Comparison of ENCODE assay signal across 22 cellular contexts in the genomic region with DNA sequence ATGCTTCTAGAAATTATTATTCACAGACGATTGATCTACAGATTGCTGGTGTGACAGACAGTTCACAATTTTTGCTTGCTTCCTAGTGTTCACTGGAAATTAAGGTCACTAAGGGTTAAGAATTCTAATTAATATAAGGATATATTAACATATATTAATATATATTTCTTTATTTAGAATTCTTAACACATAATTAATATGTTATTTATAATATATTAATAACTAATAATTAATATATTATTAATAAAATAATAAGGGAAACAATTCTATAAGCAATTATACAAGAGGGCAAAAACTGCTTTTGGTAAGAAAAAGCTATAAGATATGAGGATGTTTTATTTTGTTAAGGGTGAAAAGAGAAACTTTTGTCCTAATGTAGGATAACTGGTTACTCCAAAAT. TPM values are rescaled to one million over a fixed set of nuclear protein-coding genes. Genes with fewer than 3 reads are reported as not detected.
"Had no signal": no experiment of that assay in that cellular context is flagged by ENCODE, and none has a peak within 500 bp of the region (broad histone marks: within the 10 kb centered on the region; RNA-seq: fewer than 3 reads in every experiment).

No MANE protein-coding gene starts in this region.

- H3K9me3 ChIP-seq: spleen, testis had no signal

- H3K4me3 ChIP-seq: lung, neural progenitor cell, spleen, testis had no signal

- H3K27me3 ChIP-seq: neural progenitor cell, spleen, testis had no signal

- H3K27ac ChIP-seq: neural progenitor cell, spleen had no signal

- H3K4me1 Mint-ChIP-seq: activated CD4-positive, alpha-beta T cell treated with anti-CD3 and anti-CD28 coated beads, Interleukin-2, amount 10 ng/mL, durations not matched to agents 24 days and 14 days; naive B cell; stimulated activated memory B cell treated with anti-CD40 and anti-IgM and Interleukin-4, amounts not matched to agents 10 μg/mL and 1 μg/mL and 100 μg/mL, for 72 hours had no signal

- H3K9me3 Mint-ChIP-seq: activated CD4-positive, alpha-beta T cell treated with anti-CD3 and anti-CD28 coated beads, Interleukin-2, amount 10 ng/mL, durations not matched to agents 24 days and 14 days; activated naive CD4-positive, alpha-beta T cell treated with anti-CD3 and anti-CD28 coated beads for 36 hours; activated T-cell treated with anti-CD3 and anti-CD28 coated beads, Interleukin-2, amount 50 U/mL, for 4 hours; brain; naive B cell; neural progenitor cell; stimulated activated memory B cell treated with anti-CD40 and anti-IgM and Interleukin-4, amounts not matched to agents 10 μg/mL and 1 μg/mL and 100 μg/mL, for 72 hours; type B pancreatic cell had no signal

- ATAC-seq: activated CD8-positive, alpha-beta T cell treated with anti-CD3 and anti-CD28 coated beads, Interleukin-2, amount 10 ng/mL, durations not matched to agents 7 days and 5 days; activated T-cell treated with anti-CD3 and anti-CD28 coated beads, Interleukin-2, amount 50 U/mL, for 4 hours; left lobe of liver; stimulated activated memory B cell treated with anti-CD40 and anti-IgM and Interleukin-4, amounts not matched to agents 10 μg/mL and 1 μg/mL and 100 μg/mL, for 72 hours had no signal

- H3K27me3 Mint-ChIP-seq: stimulated activated memory B cell treated with anti-CD40 and anti-IgM and Interleukin-4, amounts not matched to agents 10 μg/mL and 1 μg/mL and 100 μg/mL, for 72 hours; type B pancreatic cell had no signal

- H3K27ac Mint-ChIP-seq: activated CD4-positive, alpha-beta T cell treated with anti-CD3 and anti-CD28 coated beads, Interleukin-2, amount 10 ng/mL, durations not matched to agents 24 days and 14 days; activated CD8-positive, alpha-beta T cell treated with anti-CD3 and anti-CD28 coated beads, Interleukin-2, amount 10 ng/mL, durations not matched to agents 7 days and 5 days; activated naive CD4-positive, alpha-beta T cell treated with anti-CD3 and anti-CD28 coated beads for 36 hours; naive B cell; stimulated activated memory B cell treated with anti-CD40 and anti-IgM and Interleukin-4, amounts not matched to agents 10 μg/mL and 1 μg/mL and 100 μg/mL, for 72 hours; type B pancreatic cell had no signal

- DNase-seq: activated CD4-positive, alpha-beta T cell treated with anti-CD3 and anti-CD28 coated beads, Interleukin-2, amount 10 ng/mL, durations not matched to agents 24 days and 14 days; activated CD4-positive, CD25-positive, alpha-beta regulatory T cell; activated CD8-positive, alpha-beta memory T cell treated with anti-CD3 and anti-CD28 coated beads, Interleukin-2, amount 50 U/mL, for 4 hours; activated CD8-positive, alpha-beta T cell treated with anti-CD3 and anti-CD28 coated beads, Interleukin-2, amount 10 ng/mL, durations not matched to agents 7 days and 5 days; activated naive CD4-positive, alpha-beta T cell treated with anti-CD3 and anti-CD28 coated beads for 36 hours; activated T-cell treated with anti-CD3 and anti-CD28 coated beads, Interleukin-2, amount 50 U/mL, for 4 hours; cortex of kidney; effector CD4-positive, alpha-beta T cell; kidney; naive B cell; spleen; stimulated activated CD4-positive, alpha-beta T cell treated with anti-CD3 and anti-CD28 coated beads, Interleukin-4, amount 100 ng/mL, for 4 hours had no signal

- H3K36me3 ChIP-seq: neural progenitor cell, spleen had no signal

- H3K4me1 ChIP-seq: neural progenitor cell, spleen had no signal

- H3K4me3 Mint-ChIP-seq: activated CD4-positive, alpha-beta T cell treated with anti-CD3 and anti-CD28 coated beads, Interleukin-2, amount 10 ng/mL, durations not matched to agents 24 days and 14 days; activated CD8-positive, alpha-beta T cell treated with anti-CD3 and anti-CD28 coated beads, Interleukin-2, amount 10 ng/mL, durations not matched to agents 7 days and 5 days; activated naive CD4-positive, alpha-beta T cell treated with anti-CD3 and anti-CD28 coated beads for 36 hours; activated T-cell treated with anti-CD3 and anti-CD28 coated beads, Interleukin-2, amount 50 U/mL, for 4 hours; brain; neural progenitor cell; stimulated activated memory B cell treated with anti-CD40 and anti-IgM and Interleukin-4, amounts not matched to agents 10 μg/mL and 1 μg/mL and 100 μg/mL, for 72 hours had no signal

- H3K36me3 Mint-ChIP-seq: brain; naive B cell; neural progenitor cell; stimulated activated memory B cell treated with anti-CD40 and anti-IgM and Interleukin-4, amounts not matched to agents 10 μg/mL and 1 μg/mL and 100 μg/mL, for 72 hours; type B pancreatic cell had no signal

RNA-seq across cellular contexts. Expression of a gene that starts 56.3 kb away (rescaled TPM):
- total RNA-seq: activated CD4-positive, alpha-beta T cell treated with anti-CD3 and anti-CD28 coated beads, Interleukin-2, amount 10 ng/mL, durations not matched to agents 24 days and 14 days; activated CD8-positive, alpha-beta T cell treated with anti-CD3 and anti-CD28 coated beads, Interleukin-2, amount 10 ng/mL, durations not matched to agents 7 days and 5 days; activated naive CD4-positive, alpha-beta T cell treated with anti-CD3 and anti-CD28 coated beads for 36 hours; activated T-cell treated with anti-CD3 and anti-CD28 coated beads, Interleukin-2, amount 50 U/mL, for 4 hours; frontal cortex; left lobe of liver; mononuclear cell; pulmonary artery endothelial cell; spleen had no signal
